ENCODE assay signal across 12 cellular contexts in genomic region chr19:55688422-55689218, GRCh38. TPM values are rescaled to one million over a fixed set of nuclear protein-coding genes. Genes with fewer than 3 reads are reported as not detected.
A peak's percentile ranks its signal among the peaks of the same experiment; 100 is the strongest.
DNase-seq lines count a peak whose midpoint lies in the region; ATAC-seq and TF ChIP-seq lines count a peak whose summit lies in the region.
"Had no signal": no experiment of that assay in that cellular context is flagged by ENCODE, and none has a peak within 500 bp of the region (broad histone marks: within the 10 kb centered on the region; RNA-seq: fewer than 3 reads in every experiment).

No MANE protein-coding gene starts in this region.

- H3K4me3 Mint-ChIP-seq in IgD-negative memory B cell, result peak overlapping the region in 1 of 4 donors; percentile 70
- H3K4me3 Mint-ChIP-seq in chondrocyte (ENCODE audit: unreplicated experiment), result no peak overlapping the region
- H3K4me3 Mint-ChIP-seq in naive B cell, result peak overlapping the region in 4 of 8 donors; percentile 22 to 54 (median 44)
- H3K4me3 Mint-ChIP-seq: CD8-positive, alpha-beta memory T cell had no signal

- peaks cover 0 to 9% (median 6%) of the 10 kb centered on the region in 3 donors for H3K4me1 Mint-ChIP-seq in IgD-negative memory B cell
- peaks cover 6% of the 10 kb centered on the region for H3K4me1 Mint-ChIP-seq in chondrocyte (ENCODE audit: low read depth)
- H3K4me1 Mint-ChIP-seq in naive B cell, result peaks cover 22 to 37% (median 34%) of the 10 kb centered on the region in 3 donors

- no peaks in the 10 kb centered on the region for H3K27me3 Mint-ChIP-seq in IgD-negative memory B cell
- no peaks in the 10 kb centered on the region for H3K27me3 Mint-ChIP-seq in chondrocyte (ENCODE audit: low read depth)
- no peaks in the 10 kb centered on the region for H3K27me3 Mint-ChIP-seq in naive B cell
- H3K27me3 Mint-ChIP-seq: CD8-positive, alpha-beta memory T cell had no signal

- DNase-seq in COLO668 (lab: John Stamatoyannopoulos, UW; ENCODE audit: unreplicated experiment), result peak; percentile 83
- peak; percentile 88 for DNase-seq in chondrocyte (ENCODE audit: low spot score)
- peak; percentile 14 for DNase-seq in naive B cell
- no peak for DNase-seq in cerebellar cortex (ENCODE audit: low spot score)
- no peak for DNase-seq in hippocampal formation (lab: John Stamatoyannopoulos, UW)
- DNase-seq: activated CD4-positive, alpha-beta T cell treated with anti-CD3 and anti-CD28 coated beads for 4 hours; NCI-H1694 treated with DMSO at 0.1 percent for 48 hours; SIG-M5 had no signal

- ATAC-seq in naive B cell (ENCODE audit: low read depth in 2 of 2) (peak; percentile 65 to 68), GM19351 (IDR thresholded peaks at IDR 0.05; ENCODE audit: unreplicated experiment) (no peak), HG02588 (IDR thresholded peaks at IDR 0.05; ENCODE audit: unreplicated experiment) (no peak)

- no peak for TF ChIP-seq CTCF in chondrocyte (IDR thresholded peaks at IDR 0.05)

- H3K9me3 Mint-ChIP-seq in IgD-negative memory B cell (no peaks in the 10 kb centered on the region), chondrocyte (ENCODE audit: low read depth) (no peaks in the 10 kb centered on the region), naive B cell (no peaks in the 10 kb centered on the region)
- H3K9me3 Mint-ChIP-seq: CD8-positive, alpha-beta memory T cell had no signal

- H3K27ac Mint-ChIP-seq in IgD-negative memory B cell (peak overlapping the region in 2 of 3 donors; percentile 14 to 80), chondrocyte (ENCODE audit: unreplicated experiment) (no peak overlapping the region), naive B cell (peak overlapping the region in 4 of 6 donors; percentile 22 to 91 (median 83))

- H3K36me3 Mint-ChIP-seq in IgD-negative memory B cell, result no peaks in the 10 kb centered on the region
- peaks cover 12% of the 10 kb centered on the region for H3K36me3 Mint-ChIP-seq in chondrocyte (ENCODE audit: low read depth)
- H3K36me3 Mint-ChIP-seq in naive B cell, result peaks cover 0 to 3% of the 10 kb centered on the region in 2 donors

RNA-seq across cellular contexts. Expression of gene EPN1, which starts 13.6 kb away (rescaled TPM):
- 29.9 TPM for polyA plus RNA-seq in IgD-negative memory B cell
- total RNA-seq in chondrocyte, result 105 to 127 TPM (median 124 TPM) in 3 replicates
- 10 to 100 TPM in 5 of 6 donors, 1 to 10 TPM in 1; 1.0 to 28.9 (median 13.8) TPM for polyA plus RNA-seq in naive B cell (ENCODE audit: low read depth in 6 of 6)

RNA-seq across cellular contexts. Expression of gene U2AF2, which starts 33.8 kb away (rescaled TPM):
- polyA plus RNA-seq in IgD-negative memory B cell, result 14.2 TPM
- 119 to 137 TPM (median 129 TPM) in 3 replicates for total RNA-seq in chondrocyte
- 10 to 100 TPM in 3 of 6 donors, 1 to 10 TPM in 3; 3.2 to 13.7 (median 9.3) TPM for polyA plus RNA-seq in naive B cell (ENCODE audit: low read depth in 6 of 6)

RNA-seq across cellular contexts. Expression of gene CCDC106, which starts 40.6 kb away (rescaled TPM):
- 16.0 TPM for polyA plus RNA-seq in IgD-negative memory B cell
- 20.9 to 26.5 TPM (median 23.5 TPM) in 3 replicates for total RNA-seq in chondrocyte
- 10 to 100 TPM in 3 of 6 donors, 1 to 10 TPM in 3; 8.1 to 13.0 (median 9.7) TPM for polyA plus RNA-seq in naive B cell (ENCODE audit: low read depth in 6 of 6)

RNA-seq across cellular contexts. Expression of gene ZNF581, which starts 45.2 kb away (rescaled TPM):
- polyA plus RNA-seq in IgD-negative memory B cell (79.3 TPM), naive B cell (ENCODE audit: low read depth in 6 of 6) (10 to 100 TPM; 60.7 to 82.8 (median 65.4) TPM)
- 20.8 to 24.7 TPM (median 24.2 TPM) in 3 replicates for total RNA-seq in chondrocyte

RNA-seq across cellular contexts. Expression of gene ZNF580, which starts 47.8 kb away (rescaled TPM):
- 38.4 TPM for polyA plus RNA-seq in IgD-negative memory B cell
- 42.3 to 59.8 TPM (median 45.0 TPM) in 3 replicates for total RNA-seq in chondrocyte
- polyA plus RNA-seq in naive B cell (ENCODE audit: low read depth in 6 of 6), result 10 to 100 TPM; 28.4 to 54.2 (median 31.5) TPM

Comparison
In these comparisons a context has a peak if more than half of its experiments do, and no peak if none do; other contexts are left out.
1. DNase-seq: peak in COLO668 (single experiment), chondrocyte (single experiment) and naive B cell (single experiment); none in cerebellar cortex (single experiment) and hippocampal formation (0 of 2).
2. ATAC-seq: peak in naive B cell (2 of 2); none in GM19351 (single experiment) and HG02588 (single experiment).